In genomic region chr1:209215826-209216225, GRCh38 we compare ENCODE assay signal across 21 cellular contexts.
"Had no signal": no experiment of that assay in that cellular context is flagged by ENCODE, and none has a peak within 500 bp of the region (broad histone marks: within the 10 kb centered on the region; RNA-seq: fewer than 3 reads in every experiment).

No MANE protein-coding gene starts in this region.

- H3K27ac ChIP-seq: SJCRH30 had no signal

- DNase-seq: KBM-7, MV-4-11, NCI-H1048, NCI-H1105, NCI-H1417, NCI-H1436 treated with DMSO at 0.1 percent for 48 hours, NCI-H1694 treated with DMSO at 0.1 percent for 48 hours, NCI-H1930, NCI-H2081, NCI-H2107, NCI-H226, NCI-H446, NCI-H510A, NCI-H524 treated with DMSO at 0.1 percent for 48 hours, NCI-H69, NCI-H774, RPMI8226, SHP77 treated with DMSO at 0.1 percent for 48 hours, SJCRH30 had no signal

- H3K27me3 ChIP-seq: SJCRH30 had no signal

- ATAC-seq: SK-N-SH treated with all-trans-retinoic acid at 6 μM for 48 hours had no signal

- FAIRE-seq: RCC 7860 had no signal

- H3K4me3 ChIP-seq: SJCRH30 had no signal

- H3K36me3 ChIP-seq: SJCRH30 had no signal
